ENCODE assay signal across 8 cellular contexts in genomic region chr2:61887684-61888303, GRCh38. TPM values are rescaled to one million over a fixed set of nuclear protein-coding genes. Genes with fewer than 3 reads are reported as not detected.
A peak's percentile ranks its signal among the peaks of the same experiment; 100 is the strongest.
DNase-seq lines count a peak whose midpoint lies in the region; ATAC-seq and TF ChIP-seq lines count a peak whose summit lies in the region.

No MANE protein-coding gene starts in this region.

- DNase-seq in CD1c-positive myeloid dendritic cell (ENCODE audit: extremely low spot score) = peak; percentile 48
- DNase-seq in H7 = peak; percentile 21
- DNase-seq in SK-N-DZ (ENCODE audit: low spot score) = peak; percentile 21
- DNase-seq in dermis blood vessel endothelial cell = peak; percentile 66
- DNase-seq in type B pancreatic cell (ENCODE audit: extremely low spot score, unreplicated experiment) = no peak

- no peaks in the 10 kb centered on the region for H3K9me3 ChIP-seq in mesodermal cell (ENCODE audit: control insufficient read depth, low read length)

- H3K4me1 ChIP-seq in mesodermal cell (ENCODE audit: control insufficient read depth, insufficient read depth, low read length, poor library complexity, severe bottlenecking) = no peaks in the 10 kb centered on the region

- H3K9me3 Mint-ChIP-seq in type B pancreatic cell = no peaks in the 10 kb centered on the region

- no peaks in the 10 kb centered on the region for H3K27me3 Mint-ChIP-seq in type B pancreatic cell

- H3K36me3 ChIP-seq in H7 (replicated peaks; ENCODE audit: control insufficient read depth, insufficient read depth, low read length) (peaks cover 16% of the 10 kb centered on the region), mesodermal cell (ENCODE audit: control insufficient read depth, insufficient read depth, low read length) (peaks cover 43% of the 10 kb centered on the region)

- no peak for ATAC-seq in GM21381 (IDR thresholded peaks at IDR 0.05; ENCODE audit: unreplicated experiment)
- ATAC-seq in HG02678 (IDR thresholded peaks at IDR 0.05; ENCODE audit: unreplicated experiment) = no peak

- no peak for TF ChIP-seq CTCF in type B pancreatic cell (conservative IDR thresholded peaks at IDR 0.05)

- peaks cover 12% of the 10 kb centered on the region for H3K36me3 Mint-ChIP-seq in type B pancreatic cell

- peaks cover 25% of the 10 kb centered on the region for H3K4me1 Mint-ChIP-seq in type B pancreatic cell (ENCODE audit: unreplicated experiment)

- no peaks in the 10 kb centered on the region for H3K27me3 ChIP-seq in H7 (ENCODE audit: control insufficient read depth, insufficient read depth, low read length)

- peak overlapping the region; percentile 99 for H3K27ac ChIP-seq in mesodermal cell (ENCODE audit: low read depth, low read length, severe bottlenecking)

- H3K4me3 Mint-ChIP-seq in type B pancreatic cell = peak overlapping the region; percentile 99

- H3K27ac Mint-ChIP-seq in type B pancreatic cell = peak overlapping the region; percentile 99

- 0 to 1% methylated on average over 17 of the region's 20 CpGs for WGBS in mesodermal cell (ENCODE audit: insufficient coverage in 2 of 2), 2 experiments

- H3K4me3 ChIP-seq in H7 (ENCODE audit: insufficient read depth, low read depth, low read length) (peak overlapping the region; percentile 99), mesodermal cell (ENCODE audit: extremely low read depth, insufficient read depth, low read length, poor library complexity, severe bottlenecking) (peak overlapping the region; percentile 99)

RNA-seq across cellular contexts. Expression of gene CCT4, which starts 0.7 kb away (rescaled TPM):
- 377 and 429 TPM in 2 replicates for total RNA-seq in H7 (2014; rRNA removed; shearing (Covaris generic))
- polyA plus RNA-seq in SK-N-DZ (2014; cell fraction: cytosol; rRNA removed) = 341 and 359 TPM in 2 replicates
- 123 and 146 TPM in 2 replicates for polyA plus RNA-seq in SK-N-DZ (2014; cell fraction: nucleus; rRNA removed)
- total RNA-seq in dermis blood vessel endothelial cell (160 and 219 TPM in 2 replicates), type B pancreatic cell (ENCODE audit: low replicate concordance) (146 and 204 TPM in 2 replicates)
- polyA plus RNA-seq in mesodermal cell (2013, experiment 1 of 2) = 262 TPM
- 265 TPM for polyA plus RNA-seq in mesodermal cell (2013, experiment 2 of 2)

RNA-seq across cellular contexts. Expression of gene COMMD1, which starts 17.7 kb away (rescaled TPM):
- 24.5 and 25.3 TPM in 2 replicates for total RNA-seq in H7 (2014; rRNA removed; shearing (Covaris generic))
- 38.0 and 38.1 TPM in 2 replicates for polyA plus RNA-seq in SK-N-DZ (2014; cell fraction: cytosol; rRNA removed)
- polyA plus RNA-seq in SK-N-DZ (2014; cell fraction: nucleus; rRNA removed) = 21.8 and 26.3 TPM in 2 replicates
- total RNA-seq in dermis blood vessel endothelial cell = 35.4 and 52.2 TPM in 2 replicates
- polyA plus RNA-seq in mesodermal cell (2013, experiment 1 of 2) = 49.8 TPM
- 42.0 TPM for polyA plus RNA-seq in mesodermal cell (2013, experiment 2 of 2)
- total RNA-seq in type B pancreatic cell (ENCODE audit: low replicate concordance) = 43.6 and 46.8 TPM in 2 replicates

RNA-seq across cellular contexts. Expression of gene FAM161A, which starts 33.9 kb away (rescaled TPM):
- 4.1 and 7.8 TPM in 2 replicates for total RNA-seq in H7 (2014; rRNA removed; shearing (Covaris generic))
- polyA plus RNA-seq in SK-N-DZ (2014; cell fraction: cytosol; rRNA removed) = 7.6 and 8.3 TPM in 2 replicates
- polyA plus RNA-seq in SK-N-DZ (2014; cell fraction: nucleus; rRNA removed) = 31.7 and 74.9 TPM in 2 replicates
- total RNA-seq in dermis blood vessel endothelial cell (1.0 and 2.0 TPM in 2 replicates), type B pancreatic cell (ENCODE audit: low replicate concordance) (3.6 and 12.3 TPM in 2 replicates)
- polyA plus RNA-seq in mesodermal cell (2013, experiment 1 of 2) = 3.7 TPM
- 5.7 TPM for polyA plus RNA-seq in mesodermal cell (2013, experiment 2 of 2)
